17 cellular contexts compared by ENCODE assay signal in the genomic region with DNA sequence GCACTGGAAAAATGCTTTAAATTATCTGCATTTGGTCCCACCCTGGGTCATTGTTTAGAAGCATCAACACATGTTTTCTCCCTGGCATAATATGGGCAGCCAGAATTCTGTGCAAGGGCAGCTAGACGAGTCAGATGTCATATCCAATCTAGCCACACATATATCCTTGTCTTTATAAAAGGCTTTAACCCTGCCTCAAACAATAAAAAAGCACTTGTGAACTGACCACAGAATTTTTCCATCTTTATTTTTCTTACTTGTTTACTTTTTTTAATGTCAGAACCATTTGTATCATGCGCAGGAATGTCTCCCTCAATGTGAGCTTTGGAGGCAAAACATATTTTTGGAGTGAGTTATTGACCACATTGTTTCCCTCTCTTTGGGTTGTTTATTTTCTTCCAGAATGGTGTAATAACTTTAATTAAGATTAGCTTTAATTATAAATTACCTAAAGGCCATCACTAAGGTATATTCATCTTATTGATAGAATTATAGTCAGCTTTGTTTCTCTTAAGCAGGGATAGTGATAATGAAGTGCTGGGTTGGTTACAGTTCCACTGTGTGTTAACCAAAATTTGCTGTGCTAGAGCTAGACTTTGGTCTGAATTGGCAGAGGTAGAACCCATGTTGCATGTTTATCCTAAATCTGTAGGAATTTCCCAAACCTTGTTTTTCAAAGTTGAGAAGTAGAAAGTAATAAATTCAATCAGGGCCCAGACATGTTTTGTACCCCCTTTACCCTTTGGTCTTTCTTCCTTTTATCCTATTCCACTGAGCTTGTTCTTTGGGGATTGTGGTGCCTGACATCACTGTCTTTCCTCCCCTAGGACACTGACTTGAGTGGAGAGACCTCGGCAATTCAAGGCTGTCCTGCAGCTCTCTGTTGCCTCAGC.
DNase-seq lines count a peak whose midpoint lies in the region; ATAC-seq and TF ChIP-seq lines count a peak whose summit lies in the region.
"Had no signal": no experiment of that assay in that cellular context is flagged by ENCODE, and none has a peak within 500 bp of the region (broad histone marks: within the 10 kb centered on the region; RNA-seq: fewer than 3 reads in every experiment).

No MANE protein-coding gene starts in this region.

- H3K4me1 ChIP-seq in GM23248 (ENCODE audit: insufficient read depth) (peaks cover 23% of the 10 kb centered on the region), transverse colon (peaks cover 0 to 18% (median 5%) of the 10 kb centered on the region in 4 donors)
- H3K4me1 ChIP-seq: colonic mucosa had no signal

- H3K9me2 ChIP-seq in GM23248 (ENCODE audit: insufficient read depth) = no peaks in the 10 kb centered on the region

- peak; percentile 80 for DNase-seq in GM23248
- DNase-seq in astrocyte of the hippocampus (ENCODE audit: low read depth, low spot score) = peak; percentile 79
- peak; percentile 36 for DNase-seq in kidney glomerular epithelial cell (lab: John Stamatoyannopoulos, UW)
- no peak for DNase-seq in transverse colon
- no peak for DNase-seq in activated CD4-positive, alpha-beta T cell treated with anti-CD3 and anti-CD28 coated beads for 36 hours
- DNase-seq in stimulated activated naive CD8-positive, alpha-beta T cell treated with anti-CD3 and anti-CD28 coated beads, Interleukin-15, Interleukin-2, amounts not matched to agents 100 U/mL and 50 U/mL, for 24 hours = no peak
- DNase-seq in naive thymus-derived CD8-positive, alpha-beta T cell = no peak
- no peak for DNase-seq in activated CD4-positive, alpha-beta T cell treated with anti-CD3 and anti-CD28 coated beads for 48 hours
- DNase-seq: activated CD4-positive, alpha-beta memory T cell treated with anti-CD3 and anti-CD28 coated beads for 36 hours; activated naive CD4-positive, alpha-beta T cell; Caco-2; H7; nucleus accumbens; T-helper 9 cell had no signal

- H4K20me1 ChIP-seq in GM23248 (ENCODE audit: insufficient read depth) = no peaks in the 10 kb centered on the region

- H3K36me3 ChIP-seq in GM23248 (ENCODE audit: low read depth) (no peaks in the 10 kb centered on the region), transverse colon (no peaks in the 10 kb centered on the region)
- H3K36me3 ChIP-seq: colonic mucosa had no signal

- TF ChIP-seq POLR2A in transverse colon (IDR thresholded peaks at IDR 0.05) = no peak

- H3K27ac ChIP-seq in GM23248 (no peak overlapping the region), transverse colon (peak overlapping the region; percentile 44 to 76 (median 46))
- H3K27ac ChIP-seq: colonic mucosa, RWPE1 had no signal

- no peaks in the 10 kb centered on the region for H3K4me1 Mint-ChIP-seq in activated CD4-positive, alpha-beta T cell treated with anti-CD3 and anti-CD28 coated beads for 36 hours
- H3K4me1 Mint-ChIP-seq in naive thymus-derived CD8-positive, alpha-beta T cell = no peaks in the 10 kb centered on the region

- CTCF ChIA-PET in activated CD4-positive, alpha-beta T cell treated with anti-CD3 and anti-CD28 coated beads for 36 hours (lab: Charles Lee) = interaction anchor here (0.6 kb wide), 1 partner anchor 37 kb away, joined by 3 read pairs; no protein-coding TSS in a partner anchor

- no peak for TF ChIP-seq EP300 in transverse colon (IDR thresholded peaks at IDR 0.05; ENCODE audit: low read depth)

- in situ Hi-C loops in GM23248 (cut with MboI) (loop anchor here (25.0 kb wide), 1 partner anchor 553 kb away; no protein-coding TSS in a partner anchor), transverse colon (cut with MboI; ENCODE audit: low pct_ligation_motif_present in 1 of 4, low pct_unique_long_range_greater_than_20kb in 1 of 4, low sequenced_read_pairs in 3 of 4) (loop anchor here in 2 of 4 donors (25.0 kb wide), 2 partner anchors 428 to 1172 kb away; no protein-coding TSS in a partner anchor)

- no peak overlapping the region for H2AFZ ChIP-seq in GM23248

- H3K36me3 Mint-ChIP-seq in activated CD4-positive, alpha-beta T cell treated with anti-CD3 and anti-CD28 coated beads for 36 hours (ENCODE audit: low read depth) = no peaks in the 10 kb centered on the region
- H3K36me3 Mint-ChIP-seq in naive thymus-derived CD8-positive, alpha-beta T cell = no peaks in the 10 kb centered on the region
- H3K36me3 Mint-ChIP-seq: activated CD4-positive, alpha-beta memory T cell treated with anti-CD3 and anti-CD28 coated beads for 36 hours had no signal

- intact Hi-C loops in transverse colon (cut with DNase I; ENCODE audit: low total_unique reads) = loop anchor here (10.0 kb wide), 1 partner anchor 416 kb away; no protein-coding TSS in a partner anchor
- intact Hi-C loops in activated CD4-positive, alpha-beta T cell treated with anti-CD3 and anti-CD28 coated beads for 36 hours (cut with DNase I, micrococcal nuclease) = no loop called here

- H3K79me2 ChIP-seq in GM23248 (ENCODE audit: insufficient read depth) = no peaks in the 10 kb centered on the region

- H3K4me3 ChIP-seq in GM23248 (no peak overlapping the region), transverse colon (no peak overlapping the region)
- H3K4me3 ChIP-seq: colonic mucosa had no signal

- TF ChIP-seq CTCF in transverse colon (IDR thresholded peaks at IDR 0.05) = no peak

- H3K9ac ChIP-seq in GM23248 = no peak overlapping the region

- POLR2A ChIA-PET in activated CD4-positive, alpha-beta T cell treated with anti-CD3 and anti-CD28 coated beads for 36 hours (lab: Charles Lee) = no interaction called here
- POLR2A ChIA-PET in naive thymus-derived CD8-positive, alpha-beta T cell (lab: Charles Lee) = no interaction called here

- no peaks in the 10 kb centered on the region for H3K9me3 ChIP-seq in GM23248 (ENCODE audit: low read depth)
- no peaks in the 10 kb centered on the region for H3K9me3 ChIP-seq in transverse colon
- H3K9me3 ChIP-seq: Caco-2, colonic mucosa had no signal

- no peak for ATAC-seq in activated CD4-positive, alpha-beta T cell treated with anti-CD3 and anti-CD28 coated beads for 36 hours
- ATAC-seq in stimulated activated naive CD8-positive, alpha-beta T cell treated with anti-CD3 and anti-CD28 coated beads, Interleukin-15, Interleukin-2, amounts not matched to agents 100 U/mL and 50 U/mL, for 24 hours = no peak
- ATAC-seq in naive thymus-derived CD8-positive, alpha-beta T cell = no peak

- H3K4me2 ChIP-seq in GM23248 (ENCODE audit: unreplicated experiment) = peak overlapping the region; percentile 36

- peaks cover 2% of the 10 kb centered on the region for H3K27me3 Mint-ChIP-seq in activated CD4-positive, alpha-beta T cell treated with anti-CD3 and anti-CD28 coated beads for 36 hours
- peaks cover 0 to 9% (median 2%) of the 10 kb centered on the region in 5 donors for H3K27me3 Mint-ChIP-seq in naive thymus-derived CD8-positive, alpha-beta T cell
- H3K27me3 Mint-ChIP-seq: activated CD4-positive, alpha-beta memory T cell treated with anti-CD3 and anti-CD28 coated beads for 36 hours; stimulated activated naive CD8-positive, alpha-beta T cell treated with anti-CD3 and anti-CD28 coated beads, Interleukin-15, Interleukin-2, amounts not matched to agents 100 ng/mL and 50 ng/mL, for 24 hours had no signal

- H3K27me3 ChIP-seq in GM23248 (replicated peaks; ENCODE audit: insufficient read depth) (peaks cover 10% of the 10 kb centered on the region; the same call in 1 of the 2 replicates), transverse colon (no peaks in the 10 kb centered on the region)
- H3K27me3 ChIP-seq: colonic mucosa had no signal

- no peaks in the 10 kb centered on the region for H3K9me3 Mint-ChIP-seq in activated CD4-positive, alpha-beta T cell treated with anti-CD3 and anti-CD28 coated beads for 36 hours (ENCODE audit: low read depth)
- H3K9me3 Mint-ChIP-seq in naive thymus-derived CD8-positive, alpha-beta T cell = no peaks in the 10 kb centered on the region
- H3K9me3 Mint-ChIP-seq: activated CD4-positive, alpha-beta memory T cell treated with anti-CD3 and anti-CD28 coated beads for 36 hours; stimulated activated naive CD8-positive, alpha-beta T cell treated with anti-CD3 and anti-CD28 coated beads, Interleukin-15, Interleukin-2, amounts not matched to agents 100 ng/mL and 50 ng/mL, for 24 hours had no signal

- H3K4me3 Mint-ChIP-seq in activated CD4-positive, alpha-beta T cell treated with anti-CD3 and anti-CD28 coated beads for 36 hours = no peak overlapping the region
- H3K4me3 Mint-ChIP-seq in naive thymus-derived CD8-positive, alpha-beta T cell = no peak overlapping the region
- H3K4me3 Mint-ChIP-seq: activated CD4-positive, alpha-beta memory T cell treated with anti-CD3 and anti-CD28 coated beads for 36 hours; stimulated activated naive CD8-positive, alpha-beta T cell treated with anti-CD3 and anti-CD28 coated beads, Interleukin-15, Interleukin-2, amounts not matched to agents 100 ng/mL and 50 ng/mL, for 24 hours had no signal

- WGBS in GM23248 (ENCODE audit: low coverage in 1 of 2, low lambda C conversion rate in 2 of 2, missing lambda C conversion rate in 2 of 2), 2 experiments = 8 to 13% methylated on average over 3 of the region's 3 CpGs
- WGBS in transverse colon (ENCODE audit: low coverage in 1 of 2), 2 donors = 58 to 62% methylated on average over 3 of the region's 3 CpGs

- peaks cover 24% of the 10 kb centered on the region for H3F3A ChIP-seq in GM23248 (ENCODE audit: insufficient read depth)

- H3K27ac Mint-ChIP-seq in activated CD4-positive, alpha-beta T cell treated with anti-CD3 and anti-CD28 coated beads for 36 hours = no peak overlapping the region
- H3K27ac Mint-ChIP-seq in naive thymus-derived CD8-positive, alpha-beta T cell = no peak overlapping the region
- H3K27ac Mint-ChIP-seq: activated CD4-positive, alpha-beta memory T cell treated with anti-CD3 and anti-CD28 coated beads for 36 hours; stimulated activated naive CD8-positive, alpha-beta T cell treated with anti-CD3 and anti-CD28 coated beads, Interleukin-15, Interleukin-2, amounts not matched to agents 100 ng/mL and 50 ng/mL, for 24 hours had no signal

Comparison
In these comparisons a context has a peak if more than half of its experiments do, and no peak if none do; other contexts are left out.
1. DNase-seq: peak in GM23248 (single experiment), astrocyte of the hippocampus (single experiment) and kidney glomerular epithelial cell (single experiment); none in transverse colon (single experiment), activated CD4-positive, alpha-beta T cell treated with anti-CD3 and anti-CD28 coated beads for 36 hours (single experiment), stimulated activated naive CD8-positive, alpha-beta T cell treated with anti-CD3 and anti-CD28 coated beads, Interleukin-15, Interleukin-2, amounts not matched to agents 100 U/mL and 50 U/mL, for 24 hours (single experiment), naive thymus-derived CD8-positive, alpha-beta T cell (0 of 10) and activated CD4-positive, alpha-beta T cell treated with anti-CD3 and anti-CD28 coated beads for 48 hours (single experiment).